17 cellular contexts compared by ENCODE assay signal in genomic region chr3:5376761-5377160, GRCh38.
DNase-seq lines count a peak whose midpoint lies in the region; ATAC-seq and TF ChIP-seq lines count a peak whose summit lies in the region.
"Had no signal": no experiment of that assay in that cellular context is flagged by ENCODE, and none has a peak within 500 bp of the region (broad histone marks: within the 10 kb centered on the region; RNA-seq: fewer than 3 reads in every experiment).

No MANE protein-coding gene starts in this region.

- H3K9me3 Mint-ChIP-seq in chondrocyte (ENCODE audit: low read depth) (peaks cover 31% of the 10 kb centered on the region), nephron progenitor cell (peaks cover 56% of the 10 kb centered on the region)

- no peak overlapping the region for H3K4me3 ChIP-seq in GM12865 (ENCODE audit: low read depth, low read length)
- H3K4me3 ChIP-seq: BLaER1 treated with 17β-estradiol and CSF1 and Interleukin-3, amounts not matched to agents 10 nM and 100 nM; esophagus squamous epithelium; heart right ventricle; left ventricle myocardium inferior had no signal

- H3K4me3 Mint-ChIP-seq in chondrocyte (ENCODE audit: unreplicated experiment): no peak overlapping the region
- H3K4me3 Mint-ChIP-seq in nephron progenitor cell: no peak overlapping the region
- H3K4me3 Mint-ChIP-seq: natural killer cell treated with Interleukin-12 subunit alpha and Interleukin-12 subunit beta and Interleukin-15 and Interleukin-18, amount 100 ng/mL, for 72 hours had no signal

- H3K27ac Mint-ChIP-seq in chondrocyte (ENCODE audit: unreplicated experiment) (no peak overlapping the region), nephron progenitor cell (no peak overlapping the region)
- H3K27ac Mint-ChIP-seq: natural killer cell treated with Interleukin-12 subunit alpha and Interleukin-12 subunit beta and Interleukin-15 and Interleukin-18, amount 100 ng/mL, for 72 hours had no signal

- DNase-seq in GM12865 (ENCODE audit: low read depth) (peak; percentile 70), NCI-H510A treated with DMSO at 0.1 percent for 48 hours (lab: John Stamatoyannopoulos, UW) (peak; percentile 78), chondrocyte (ENCODE audit: low spot score) (peak; percentile 71), nephron progenitor cell (peak; percentile 13), Ammon's horn (ENCODE audit: low spot score) (no peak), Kasumi-1 (lab: John Stamatoyannopoulos, UW) (no peak)
- DNase-seq: esophagus squamous epithelium; heart right ventricle; left ventricle myocardium inferior; NCI-H2081 treated with DMSO at 0.1 percent for 48 hours; stimulated activated naive CD4-positive, alpha-beta T cell; T-helper 2 cell had no signal

- ATAC-seq in GM19455 (IDR thresholded peaks at IDR 0.05; ENCODE audit: unreplicated experiment) (no peak), HG02885 (IDR thresholded peaks at IDR 0.05; ENCODE audit: poor library complexity, unreplicated experiment) (no peak)
- ATAC-seq: heart right ventricle; natural killer cell treated with Interleukin-12 subunit alpha and Interleukin-12 subunit beta and Interleukin-15 and Interleukin-18, amount 100 ng/mL, for 72 hours; sciatic nerve had no signal

- no peaks in the 10 kb centered on the region for H3K36me3 Mint-ChIP-seq in chondrocyte (ENCODE audit: low read depth)
- no peaks in the 10 kb centered on the region for H3K36me3 Mint-ChIP-seq in nephron progenitor cell (ENCODE audit: low read depth)

- H3K4me1 Mint-ChIP-seq in chondrocyte (ENCODE audit: low read depth): no peaks in the 10 kb centered on the region
- peaks cover 19% of the 10 kb centered on the region for H3K4me1 Mint-ChIP-seq in nephron progenitor cell

- TF ChIP-seq CTCF in GM12865 (IDR thresholded peaks at IDR 0.05; ENCODE audit: insufficient read depth, low read depth, low read length, missing control alignments) (no peak), chondrocyte (IDR thresholded peaks at IDR 0.05) (no peak), nephron progenitor cell (IDR thresholded peaks at IDR 0.05) (no peak)

- H3K27me3 Mint-ChIP-seq in chondrocyte (ENCODE audit: low read depth): peaks cover 3% of the 10 kb centered on the region
- H3K27me3 Mint-ChIP-seq in nephron progenitor cell (ENCODE audit: low read depth, poor library complexity): no peaks in the 10 kb centered on the region

Comparison
In these comparisons a context has a peak if more than half of its experiments do, and no peak if none do; other contexts are left out.
1. DNase-seq: peak in GM12865 (single experiment), NCI-H510A treated with DMSO at 0.1 percent for 48 hours (single experiment), chondrocyte (single experiment) and nephron progenitor cell (single experiment); none in Ammon's horn (single experiment) and Kasumi-1 (0 of 2).